In genomic region chr6:15473741-15474161, GRCh38 we compare ENCODE assay signal across 15 cellular contexts.
DNase-seq lines count a peak whose midpoint lies in the region; ATAC-seq, FAIRE-seq and TF ChIP-seq lines count a peak whose summit lies in the region.
"Had no signal": no experiment of that assay in that cellular context is flagged by ENCODE, and none has a peak within 500 bp of the region (broad histone marks: within the 10 kb centered on the region; RNA-seq: fewer than 3 reads in every experiment).

No MANE protein-coding gene starts in this region.

- no peaks in the 10 kb centered on the region for H3K27me3 Mint-ChIP-seq in endodermal cell (ENCODE audit: insufficient read depth)
- H3K27me3 Mint-ChIP-seq: activated naive CD4-positive, alpha-beta T cell treated with anti-CD3 and anti-CD28 coated beads, Interleukin-2, amount 10 ng/mL, durations not matched to agents 7 days and 5 days had no signal

- DNase-seq in HepG2 (ENCODE audit: low spot score) (no peak), endodermal cell (peak; percentile 28), right lobe of liver (no peak), upper lobe of right lung (no peak), H54 (ENCODE audit: insufficient read length, low spot score) (no peak)
- DNase-seq in stimulated activated CD4-positive, alpha-beta T cell treated with anti-CD3 and anti-CD28 coated beads, Interleukin-2, amount 100 ng/mL, for 24 hours = no peak
- no peak for DNase-seq in activated CD4-positive, alpha-beta T cell treated with anti-CD3 and anti-CD28 coated beads, Interleukin-2, amount 50 U/mL, for 4 hours
- DNase-seq: 8988T; activated naive CD4-positive, alpha-beta T cell treated with anti-CD3 and anti-CD28 coated beads, Interleukin-2, amount 10 ng/mL, durations not matched to agents 7 days and 5 days; NCI-H1694 treated with DMSO at 0.1 percent for 48 hours; stimulated activated CD4-positive, alpha-beta T cell treated with anti-CD3 and anti-CD28 coated beads, Interleukin-1b, Interleukin-23, amount 100 ng/mL, for 48 hours had no signal

- FAIRE-seq in HepG2 (lab: Jason Lieb, UNC) (no peak), H54 (lab: Jason Lieb, UNC) (no peak)
- FAIRE-seq: endometrium had no signal

- TF ChIP-seq CTCF in liver (IDR thresholded peaks at IDR 0.05; ENCODE audit: low read depth, low read length, missing input control) (no peak), HepG2 (CRISPR knock-in tag; IDR thresholded peaks at IDR 0.05) (no peak), endodermal cell (conservative IDR thresholded peaks at IDR 0.05) (no peak), right lobe of liver (IDR thresholded peaks at IDR 0.05) (no peak), upper lobe of right lung (IDR thresholded peaks at IDR 0.05) (no peak)

- no peak for TF ChIP-seq EP300 in HepG2 (IDR thresholded peaks at IDR 0.05; ENCODE audit: low read depth in 2 of 2, low read length in 2 of 2)
- TF ChIP-seq EP300 in HepG2 (CRISPR knock-in tag; IDR thresholded peaks at IDR 0.05; ENCODE audit: borderline replicate concordance) = no peak

- in situ Hi-C loops in HepG2 (cut with HindIII; ENCODE audit: extremely low pct_ligation_motif_present, low pct_unique_long_range_greater_than_20kb) = no loop called here

- TF ChIP-seq RAD21 in liver (IDR thresholded peaks at IDR 0.05) = no peak
- no peak for TF ChIP-seq RAD21 in HepG2 (CRISPR knock-in tag; IDR thresholded peaks at IDR 0.05)

- CTCF ChIA-PET in HepG2 (lab: Yijun Ruan, JAX; ENCODE audit: low intra/inter-chr PET ratio, low total read pairs) = no interaction called here

- POLR2A ChIA-PET in HepG2 (lab: Yijun Ruan, JAX) = no interaction called here

- H3K4me1 ChIP-seq in liver (ENCODE audit: control insufficient read depth in 4 of 4, insufficient read depth in 4 of 4, low read length in 3 of 4) (no peaks in the 10 kb centered on the region), HepG2 (ENCODE audit: insufficient read depth, low read length) (no peaks in the 10 kb centered on the region), endodermal cell (ENCODE audit: control insufficient read depth, insufficient read depth, low read length) (peaks cover 12% of the 10 kb centered on the region), right lobe of liver (no peaks in the 10 kb centered on the region), upper lobe of right lung (peaks cover 24% of the 10 kb centered on the region)

- H3K4me1 Mint-ChIP-seq in endodermal cell = peaks cover 19% of the 10 kb centered on the region

- no TSS peak for BruUV-seq in HepG2 (replicated peaks; lab: Mats Ljungman, UMichigan)

- no peak overlapping the region for H3K4me3 Mint-ChIP-seq in endodermal cell
- H3K4me3 Mint-ChIP-seq: activated naive CD4-positive, alpha-beta T cell treated with anti-CD3 and anti-CD28 coated beads, Interleukin-2, amount 10 ng/mL, durations not matched to agents 7 days and 5 days had no signal

- H3K4me3 ChIP-seq in liver (ENCODE audit: low read depth in 1 of 3, low read length in 3 of 3) (no peak overlapping the region), HepG2 (replicated peaks in 1 of 3; ENCODE audit: insufficient read depth in 1 of 3, low read depth in 2 of 3, low read length in 3 of 3) (no peak overlapping the region), endodermal cell (ENCODE audit: low read length) (no peak overlapping the region), right lobe of liver (no peak overlapping the region), upper lobe of right lung (no peak overlapping the region)

- H3K4me2 ChIP-seq in HepG2 (ENCODE audit: low read depth, low read length) = no peak overlapping the region

- ATAC-seq in HepG2 (no peak), right lobe of liver (peak; percentile 50 to 84 (median 72)), upper lobe of right lung (peak; percentile 71)
- ATAC-seq: activated CD4-positive, CD25-positive, alpha-beta regulatory T cell treated with anti-CD3 and anti-CD28 coated beads, Interleukin-2, amount 50 U/mL, for 24 hours; Panc1 had no signal

- no peaks in the 10 kb centered on the region for H3K9me3 ChIP-seq in liver (ENCODE audit: control insufficient read depth in 4 of 4, low read length in 3 of 4)
- H3K9me3 ChIP-seq in HepG2 (ENCODE audit: low read length) = no peaks in the 10 kb centered on the region
- H3K9me3 ChIP-seq in endodermal cell (ENCODE audit: control insufficient read depth, low read length) = no peaks in the 10 kb centered on the region
- no peaks in the 10 kb centered on the region for H3K9me3 ChIP-seq in right lobe of liver
- no peaks in the 10 kb centered on the region for H3K9me3 ChIP-seq in upper lobe of right lung

- H3K27ac ChIP-seq in liver (ENCODE audit: low read depth in 1 of 2, low read length in 2 of 2) (peak overlapping the region in 1 of 2 donors; percentile 46), HepG2 (ENCODE audit: extremely low read length, insufficient read depth, low read length) (no peak overlapping the region), endodermal cell (ENCODE audit: low read depth, low read length) (no peak overlapping the region), right lobe of liver (peak overlapping the region in 1 of 3 donors; percentile 24), upper lobe of right lung (peak overlapping the region; percentile 51)

- no peaks in the 10 kb centered on the region for H3K79me2 ChIP-seq in HepG2 (ENCODE audit: insufficient read depth, low read length)

- no peak overlapping the region for H2AFZ ChIP-seq in HepG2 (ENCODE audit: low read length)

- WGBS in liver = 77% methylated on average over 6 of the region's 6 CpGs
- WGBS in HepG2 (ENCODE audit: low lambda C conversion rate) = 91% methylated on average over 6 of the region's 6 CpGs
- 93 to 94% methylated on average over 4 to 6 of the region's 6 CpGs for WGBS in endodermal cell (ENCODE audit: insufficient coverage in 1 of 2, insufficient read length in 1 of 2), 2 experiments
- 51% methylated on average over 6 of the region's 6 CpGs for WGBS in right lobe of liver (ENCODE audit: insufficient coverage, low coverage, low lambda C conversion rate, missing lambda C conversion rate)

- H3K27me3 ChIP-seq in liver (ENCODE audit: control insufficient read depth in 4 of 4, insufficient read depth in 4 of 4, low read length in 3 of 4) (no peaks in the 10 kb centered on the region), HepG2 (ENCODE audit: control insufficient read depth in 1 of 2, insufficient read depth in 2 of 2, low read length in 2 of 2) (no peaks in the 10 kb centered on the region), endodermal cell (ENCODE audit: control insufficient read depth, insufficient read depth, low read length, poor library complexity, severe bottlenecking) (no peaks in the 10 kb centered on the region), right lobe of liver (no peaks in the 10 kb centered on the region), upper lobe of right lung (no peaks in the 10 kb centered on the region)

- H3K36me3 ChIP-seq in liver (ENCODE audit: control insufficient read depth in 4 of 4, insufficient read depth in 3 of 4, low read depth in 1 of 4, low read length in 3 of 4) (peaks cover 0 to 14% (median 2%) of the 10 kb centered on the region in 4 donors), HepG2 (replicated peaks in 1 of 2; ENCODE audit: control insufficient read depth in 1 of 2, insufficient read depth in 2 of 2, low read length in 2 of 2) (peaks cover 9 to 39% of the 10 kb centered on the region in 2 experiments), endodermal cell (ENCODE audit: control insufficient read depth, insufficient read depth, low read length) (peaks cover 74% of the 10 kb centered on the region), right lobe of liver (peaks cover 0 to 2% (median 0%) of the 10 kb centered on the region in 4 donors), upper lobe of right lung (peaks cover 14% of the 10 kb centered on the region)

- no peaks in the 10 kb centered on the region for H3K9me3 Mint-ChIP-seq in endodermal cell
- H3K9me3 Mint-ChIP-seq: activated naive CD4-positive, alpha-beta T cell treated with anti-CD3 and anti-CD28 coated beads, Interleukin-2, amount 10 ng/mL, durations not matched to agents 7 days and 5 days had no signal

- peaks cover 35% of the 10 kb centered on the region for H3K36me3 Mint-ChIP-seq in endodermal cell (ENCODE audit: low read depth)

- TF ChIP-seq POLR2A in HepG2 (IDR thresholded peaks at IDR 0.05; ENCODE audit: insufficient read depth in 1 of 2, low read depth in 2 of 2, low read length in 2 of 2) (no peak), right lobe of liver (IDR thresholded peaks at IDR 0.05) (no peak), H54 (IDR thresholded peaks at IDR 0.05; ENCODE audit: low read depth, low read length) (no peak)

- H4K20me1 ChIP-seq in HepG2 (ENCODE audit: insufficient read depth, low read length) = no peaks in the 10 kb centered on the region

- intact Hi-C loops in HepG2 (cut with micrococcal nuclease; ENCODE audit: unreplicated experiment) (no loop called here), right lobe of liver (cut with DNase I) (no loop called here), upper lobe of right lung (cut with DNase I) (no loop called here)

- no peak overlapping the region for H3K27ac Mint-ChIP-seq in endodermal cell
- H3K27ac Mint-ChIP-seq: activated naive CD4-positive, alpha-beta T cell treated with anti-CD3 and anti-CD28 coated beads, Interleukin-2, amount 10 ng/mL, durations not matched to agents 7 days and 5 days had no signal

- no peak overlapping the region for H3K9ac ChIP-seq in liver (ENCODE audit: low read depth in 1 of 2, low read length in 2 of 2)
- H3K9ac ChIP-seq in HepG2 (ENCODE audit: insufficient read depth, low read depth, low read length) = no peak overlapping the region
- H3K9ac ChIP-seq in endodermal cell (ENCODE audit: extremely low read depth, low read length, poor library complexity, severe bottlenecking) = no peak overlapping the region

TF ChIP-seq in liver, 16 proteins besides CTCF, POLR2A, EP300 and RAD21:
- TF ChIP-seq HNF4A (conservative IDR thresholded peaks at IDR 0.05) (no peak), NR2F2 (IDR thresholded peaks at IDR 0.05) (peak; percentile 53), SP1 (IDR thresholded peaks at IDR 0.05) (peak; percentile 9), MAX (IDR thresholded peaks at IDR 0.05) (peak; percentile 12), JUND (IDR thresholded peaks at IDR 0.05) (no peak), FOXA1 (IDR thresholded peaks at IDR 0.05) (no peak)

TF ChIP-seq in HepG2, 621 proteins besides CTCF, POLR2A, EP300 and RAD21 (continues in another document):
- TF ChIP-seq DDIT3 (CRISPR knock-in tag; IDR thresholded peaks at IDR 0.05) (no peak), FIP1L1 (IDR thresholded peaks at IDR 0.05; ENCODE audit: borderline replicate concordance, insufficient read depth, low read depth, low read length) (no peak), SKI (IDR thresholded peaks at IDR 0.05; ENCODE audit: partially characterized antibody) (no peak)
